Comparison of ENCODE assay signal across 1 cellular context in genomic region chr17:38653679-38654078, GRCh38.
TF ChIP-seq lines count a peak whose summit lies in the region.

No MANE protein-coding gene starts in this region.

TF ChIP-seq in GM23338, 12 proteins besides CTCF, POLR2A, EP300 and RAD21 (continued from another document):
- TF ChIP-seq, protein P1, sequence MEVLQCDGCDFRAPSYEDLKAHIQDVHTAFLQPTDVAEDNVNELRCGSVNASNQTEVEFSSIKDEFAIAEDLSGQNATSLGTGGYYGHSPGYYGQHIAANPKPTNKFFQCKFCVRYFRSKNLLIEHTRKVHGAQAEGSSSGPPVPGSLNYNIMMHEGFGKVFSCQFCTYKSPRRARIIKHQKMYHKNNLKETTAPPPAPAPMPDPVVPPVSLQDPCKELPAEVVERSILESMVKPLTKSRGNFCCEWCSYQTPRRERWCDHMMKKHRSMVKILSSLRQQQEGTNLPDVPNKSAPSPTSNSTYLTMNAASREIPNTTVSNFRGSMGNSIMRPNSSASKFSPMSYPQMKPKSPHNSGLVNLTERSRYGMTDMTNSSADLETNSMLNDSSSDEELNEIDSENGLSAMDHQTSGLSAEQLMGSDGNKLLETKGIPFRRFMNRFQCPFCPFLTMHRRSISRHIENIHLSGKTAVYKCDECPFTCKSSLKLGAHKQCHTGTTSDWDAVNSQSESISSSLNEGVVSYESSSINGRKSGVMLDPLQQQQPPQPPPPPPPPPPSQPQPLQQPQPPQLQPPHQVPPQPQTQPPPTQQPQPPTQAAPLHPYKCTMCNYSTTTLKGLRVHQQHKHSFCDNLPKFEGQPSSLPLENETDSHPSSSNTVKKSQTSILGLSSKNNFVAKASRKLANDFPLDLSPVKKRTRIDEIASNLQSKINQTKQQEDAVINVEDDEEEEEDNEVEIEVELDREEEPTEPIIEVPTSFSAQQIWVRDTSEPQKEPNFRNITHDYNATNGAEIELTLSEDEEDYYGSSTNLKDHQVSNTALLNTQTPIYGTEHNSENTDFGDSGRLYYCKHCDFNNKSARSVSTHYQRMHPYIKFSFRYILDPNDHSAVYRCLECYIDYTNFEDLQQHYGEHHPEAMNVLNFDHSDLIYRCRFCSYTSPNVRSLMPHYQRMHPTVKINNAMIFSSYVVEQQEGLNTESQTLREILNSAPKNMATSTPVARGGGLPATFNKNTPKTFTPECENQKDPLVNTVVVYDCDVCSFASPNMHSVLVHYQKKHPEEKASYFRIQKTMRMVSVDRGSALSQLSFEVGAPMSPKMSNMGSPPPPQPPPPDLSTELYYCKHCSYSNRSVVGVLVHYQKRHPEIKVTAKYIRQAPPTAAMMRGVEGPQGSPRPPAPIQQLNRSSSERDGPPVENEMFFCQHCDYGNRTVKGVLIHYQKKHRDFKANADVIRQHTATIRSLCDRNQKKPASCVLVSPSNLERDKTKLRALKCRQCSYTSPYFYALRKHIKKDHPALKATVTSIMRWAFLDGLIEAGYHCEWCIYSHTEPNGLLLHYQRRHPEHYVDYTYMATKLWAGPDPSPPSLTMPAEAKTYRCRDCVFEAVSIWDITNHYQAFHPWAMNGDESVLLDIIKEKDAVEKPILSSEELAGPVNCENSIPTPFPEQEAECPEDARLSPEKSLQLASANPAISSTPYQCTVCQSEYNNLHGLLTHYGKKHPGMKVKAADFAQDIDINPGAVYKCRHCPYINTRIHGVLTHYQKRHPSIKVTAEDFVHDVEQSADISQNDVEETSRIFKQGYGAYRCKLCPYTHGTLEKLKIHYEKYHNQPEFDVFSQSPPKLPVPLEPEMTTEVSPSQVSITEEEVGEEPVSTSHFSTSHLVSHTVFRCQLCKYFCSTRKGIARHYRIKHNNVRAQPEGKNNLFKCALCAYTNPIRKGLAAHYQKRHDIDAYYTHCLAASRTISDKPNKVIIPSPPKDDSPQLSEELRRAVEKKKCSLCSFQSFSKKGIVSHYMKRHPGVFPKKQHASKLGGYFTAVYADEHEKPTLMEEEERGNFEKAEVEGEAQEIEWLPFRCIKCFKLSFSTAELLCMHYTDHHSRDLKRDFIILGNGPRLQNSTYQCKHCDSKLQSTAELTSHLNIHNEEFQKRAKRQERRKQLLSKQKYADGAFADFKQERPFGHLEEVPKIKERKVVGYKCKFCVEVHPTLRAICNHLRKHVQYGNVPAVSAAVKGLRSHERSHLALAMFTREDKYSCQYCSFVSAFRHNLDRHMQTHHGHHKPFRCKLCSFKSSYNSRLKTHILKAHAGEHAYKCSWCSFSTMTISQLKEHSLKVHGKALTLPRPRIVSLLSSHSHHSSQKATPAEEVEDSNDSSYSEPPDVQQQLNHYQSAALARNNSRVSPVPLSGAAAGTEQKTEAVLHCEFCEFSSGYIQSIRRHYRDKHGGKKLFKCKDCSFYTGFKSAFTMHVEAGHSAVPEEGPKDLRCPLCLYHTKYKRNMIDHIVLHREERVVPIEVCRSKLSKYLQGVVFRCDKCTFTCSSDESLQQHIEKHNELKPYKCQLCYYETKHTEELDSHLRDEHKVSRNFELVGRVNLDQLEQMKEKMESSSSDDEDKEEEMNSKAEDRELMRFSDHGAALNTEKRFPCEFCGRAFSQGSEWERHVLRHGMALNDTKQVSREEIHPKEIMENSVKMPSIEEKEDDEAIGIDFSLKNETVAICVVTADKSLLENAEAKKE (CRISPR knock-in tag; IDR thresholded peaks at IDR 0.05) = no peak
- TF ChIP-seq EZH2 (IDR thresholded peaks at IDR 0.05; ENCODE audit: low read depth, unreplicated experiment) (no peak), EZH2phosphoT487 (IDR thresholded peaks at IDR 0.05; ENCODE audit: unreplicated experiment) (no peak), REST (IDR thresholded peaks at IDR 0.05; ENCODE audit: unreplicated experiment) (no peak)
TF ChIP-seq in GM23338: peak in this region for 0.
